In the genomic region with DNA sequence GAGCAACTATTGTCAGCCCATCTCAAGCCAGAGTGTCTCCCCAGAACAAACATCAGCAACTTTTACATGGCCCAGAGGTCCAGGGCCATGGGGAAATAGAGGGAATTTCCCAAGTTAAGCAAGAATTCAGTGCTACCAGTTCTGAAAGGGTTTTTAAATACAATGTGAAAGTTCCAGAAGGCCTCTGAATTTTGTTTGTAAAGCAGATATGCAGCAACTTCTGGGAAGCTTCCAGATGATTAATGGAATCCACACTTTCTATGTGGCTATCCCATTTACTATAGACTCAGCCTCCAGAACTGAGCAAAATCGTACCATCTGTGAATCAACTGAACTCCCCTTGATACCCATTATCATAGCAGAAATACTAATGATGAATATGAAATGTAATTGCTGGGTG, we compare ENCODE assay signal across 9 cellular contexts.
DNase-seq lines count a peak whose midpoint lies in the region; ATAC-seq and TF ChIP-seq lines count a peak whose summit lies in the region.
"Had no signal": no experiment of that assay in that cellular context is flagged by ENCODE, and none has a peak within 500 bp of the region (broad histone marks: within the 10 kb centered on the region; RNA-seq: fewer than 3 reads in every experiment).

No MANE protein-coding gene starts in this region.

- H3K27ac ChIP-seq in AG04450 (ENCODE audit: low read depth, low read length), result peak overlapping the region; percentile 63
- H3K27ac ChIP-seq in SJSA1, result peak overlapping the region; percentile 21

- H3K27me3 ChIP-seq in AG04450 (ENCODE audit: control insufficient read depth, insufficient read depth, low read length) (no peaks in the 10 kb centered on the region), SJSA1 (replicated peaks) (no peaks in the 10 kb centered on the region)

- peak; percentile 68 for DNase-seq in AG04450 (ENCODE audit: low read depth, low spot score)
- peak in 1 of 2 experiments; percentile 53 for DNase-seq in SJSA1 (ENCODE audit: low read depth in 1 of 2, low spot score in 2 of 2)
- DNase-seq in kidney glomerular epithelial cell (lab: John Stamatoyannopoulos, UW), result peak; percentile 49
- no peak for DNase-seq in LoVo (ENCODE audit: low spot score)
- no peak for DNase-seq in 8988T
- DNase-seq in NCI-H510A (lab: John Stamatoyannopoulos, UW), result no peak
- no peak for DNase-seq in NK-92 (lab: John Stamatoyannopoulos, UW; ENCODE audit: unreplicated experiment)
- DNase-seq: CD4-positive, CD25-positive, alpha-beta regulatory T cell had no signal

- no peaks in the 10 kb centered on the region for H3K36me3 ChIP-seq in SJSA1

- ATAC-seq in GM21390 (IDR thresholded peaks at IDR 0.05; ENCODE audit: unreplicated experiment), result peak; percentile 60

- peaks cover 20% of the 10 kb centered on the region for H3K4me1 ChIP-seq in SJSA1 (replicated peaks)

- H3K4me3 ChIP-seq in AG04450 (ENCODE audit: low read depth, low read length) (no peak overlapping the region), SJSA1 (no peak overlapping the region)

- POLR2A ChIA-PET in AG04450 (lab: Yijun Ruan, JAX), result interaction anchor here (0.6 kb wide), 1 partner anchor 186 kb away, joined by 3 read pairs; no protein-coding TSS in a partner anchor

- H3K9me3 ChIP-seq in AG04450 (ENCODE audit: control insufficient read depth, insufficient read depth, low read length) (no peaks in the 10 kb centered on the region), SJSA1 (replicated peaks) (no peaks in the 10 kb centered on the region)

- TF ChIP-seq CTCF in AG04450 (IDR thresholded peaks at IDR 0.05; ENCODE audit: low read depth, low read length), result no peak

- CTCF ChIA-PET in AG04450 (lab: Charles Lee), result no interaction called here

Comparison
In these comparisons a context has a peak if more than half of its experiments do, and no peak if none do; other contexts are left out.
1. DNase-seq: peak in AG04450 (single experiment) and kidney glomerular epithelial cell (single experiment); none in LoVo (single experiment), 8988T (single experiment), NCI-H510A (single experiment) and NK-92 (single experiment).